In genomic region chr12:91640021-91640420, GRCh38 we compare ENCODE assay signal across 8 cellular contexts.
"Had no signal": no experiment of that assay in that cellular context is flagged by ENCODE, and none has a peak within 500 bp of the region (broad histone marks: within the 10 kb centered on the region; RNA-seq: fewer than 3 reads in every experiment).

No MANE protein-coding gene starts in this region.

- H3K27ac ChIP-seq: GM23248 had no signal

- H3K4me3 Mint-ChIP-seq: HFFc6 had no signal

- H3K36me3 ChIP-seq: HAP-1 had no signal

- ATAC-seq: HCT116 had no signal

- H3K4me3 ChIP-seq: GM23248, HAP-1 had no signal

- H3K9me3 ChIP-seq: HAP-1 had no signal

- H3K4me1 ChIP-seq: HAP-1 had no signal

- H3K27ac Mint-ChIP-seq: HFFc6 had no signal

- DNase-seq: GM23248, GOT3, H7, HFFc6, IMR-90 had no signal

- FAIRE-seq: HTR-8/SVneo had no signal
